In genomic region chr11:2511421-2512369, GRCh38 we compare ENCODE assay signal across 14 cellular contexts.
DNase-seq lines count a peak whose midpoint lies in the region; ATAC-seq and TF ChIP-seq lines count a peak whose summit lies in the region.
"Had no signal": no experiment of that assay in that cellular context is flagged by ENCODE, and none has a peak within 500 bp of the region (broad histone marks: within the 10 kb centered on the region; RNA-seq: fewer than 3 reads in every experiment).

No MANE protein-coding gene starts in this region.

- H3K27me3 Mint-ChIP-seq in T-helper 17 cell = no peaks in the 10 kb centered on the region
- H3K27me3 Mint-ChIP-seq: activated naive CD8-positive, alpha-beta T cell treated with anti-CD3 and anti-CD28 coated beads for 36 hours had no signal

- DNase-seq in NOMO-1 treated with DMSO at 0.1 percent for 48 hours (lab: John Stamatoyannopoulos, UW; ENCODE audit: unreplicated experiment) (peak; percentile 9), NOMO-1 treated with dmso at 0.1 percent for 144 hours (lab: John Stamatoyannopoulos, UW; ENCODE audit: unreplicated experiment) (no peak), cerebellum (ENCODE audit: low spot score) (peak; percentile 0), left lung (peak in 1 of 2 donors; percentile 41), suprapubic skin (ENCODE audit: low spot score in 2 of 2) (peak; percentile 55 to 78), T-helper 17 cell (no peak)
- DNase-seq: activated naive CD8-positive, alpha-beta T cell treated with anti-CD3 and anti-CD28 coated beads for 36 hours; NCI-H446 treated with DMSO at 0.1 percent for 48 hours; nephron progenitor cell; stimulated activated CD4-positive, alpha-beta T cell treated with anti-CD3 and anti-CD28 coated beads, Interleukin-2, amount 100 ng/mL, for 48 hours had no signal

- no peak overlapping the region for H3K4me3 ChIP-seq in left lung
- no peak overlapping the region for H3K4me3 ChIP-seq in suprapubic skin

- H3K27ac Mint-ChIP-seq in T-helper 17 cell = no peak overlapping the region
- H3K27ac Mint-ChIP-seq: activated naive CD8-positive, alpha-beta T cell treated with anti-CD3 and anti-CD28 coated beads for 36 hours; nephron progenitor cell had no signal

- intact Hi-C loops in left lung (cut with DNase I) = no loop called here

- H3K36me3 ChIP-seq in left lung = no peaks in the 10 kb centered on the region
- H3K36me3 ChIP-seq in suprapubic skin = no peaks in the 10 kb centered on the region

- TF ChIP-seq POLR2A in suprapubic skin (IDR thresholded peaks at IDR 0.05) = no peak

- 83% methylated on average over 14 of the region's 27 CpGs for WGBS in suprapubic skin

- no peak overlapping the region for H3K4me3 Mint-ChIP-seq in T-helper 17 cell
- H3K4me3 Mint-ChIP-seq: activated naive CD8-positive, alpha-beta T cell treated with anti-CD3 and anti-CD28 coated beads for 36 hours; nephron progenitor cell had no signal

- H3K4me1 Mint-ChIP-seq in T-helper 17 cell = peaks cover 17% of the 10 kb centered on the region

- TF ChIP-seq EP300 in suprapubic skin (IDR thresholded peaks at IDR 0.05) = no peak

- H3K9me3 ChIP-seq in left lung = no peaks in the 10 kb centered on the region
- H3K9me3 ChIP-seq in suprapubic skin = no peaks in the 10 kb centered on the region
- H3K9me3 ChIP-seq in T-helper 17 cell (ENCODE audit: control insufficient read depth, low read length, poor library complexity, severe bottlenecking) = no peaks in the 10 kb centered on the region

- peak overlapping the region in 1 of 2 donors; percentile 37 for H3K27ac ChIP-seq in left lung
- H3K27ac ChIP-seq in suprapubic skin = peak overlapping the region; percentile 14
- H3K27ac ChIP-seq: 22Rv1 had no signal

- no peak for TF ChIP-seq CTCF in left lung (IDR thresholded peaks at IDR 0.05)
- no peak for TF ChIP-seq CTCF in suprapubic skin (IDR thresholded peaks at IDR 0.05)

- H3K27me3 ChIP-seq in left lung = no peaks in the 10 kb centered on the region
- H3K27me3 ChIP-seq in suprapubic skin = no peaks in the 10 kb centered on the region

- peaks cover 4% of the 10 kb centered on the region for H3K36me3 Mint-ChIP-seq in T-helper 17 cell (ENCODE audit: low read depth)
- H3K36me3 Mint-ChIP-seq: activated naive CD8-positive, alpha-beta T cell treated with anti-CD3 and anti-CD28 coated beads for 36 hours had no signal

- H3K4me1 ChIP-seq in left lung = peaks cover 8 to 28% of the 10 kb centered on the region in 2 donors
- H3K4me1 ChIP-seq in suprapubic skin = peaks cover 9% of the 10 kb centered on the region

- ATAC-seq in left lung (peak; percentile 52), GM18870 (IDR thresholded peaks at IDR 0.05; ENCODE audit: unreplicated experiment) (no peak), GM21528 (IDR thresholded peaks at IDR 0.05; ENCODE audit: low FRiP score, unreplicated experiment) (no peak), T-helper 17 cell (no peak)
- ATAC-seq: activated CD4-positive, CD25-positive, alpha-beta regulatory T cell treated with anti-CD3 and anti-CD28 coated beads, Interleukin-2, amount 50 U/mL, for 24 hours had no signal

Comparison
In these comparisons a context has a peak if more than half of its experiments do, and no peak if none do; other contexts are left out.
1. DNase-seq: peak in NOMO-1 treated with DMSO at 0.1 percent for 48 hours (single experiment), cerebellum (single experiment) and suprapubic skin (2 of 2); none in NOMO-1 treated with dmso at 0.1 percent for 144 hours (single experiment) and T-helper 17 cell (0 of 3).